Comparison of ENCODE assay signal across 8 cellular contexts in genomic region chr16:75550211-75550662, GRCh38. TPM values are rescaled to one million over a fixed set of nuclear protein-coding genes. Genes with fewer than 3 reads are reported as not detected.
DNase-seq lines count a peak whose midpoint lies in the region; ATAC-seq and TF ChIP-seq lines count a peak whose summit lies in the region.

No MANE protein-coding gene starts in this region.

- peaks cover 3% of the 10 kb centered on the region for H3K4me1 Mint-ChIP-seq in memory B cell

- H3K9me3 ChIP-seq in vagina = no peaks in the 10 kb centered on the region

- no peaks in the 10 kb centered on the region for H3K4me1 ChIP-seq in vagina

- H3K4me3 Mint-ChIP-seq in memory B cell = no peak overlapping the region

- H3K4me3 ChIP-seq in dorsolateral prefrontal cortex (peak overlapping the region in 16 of 59 donors; percentile 2 to 40 (median 14)), vagina (no peak overlapping the region)

- no peaks in the 10 kb centered on the region for H3K9me3 Mint-ChIP-seq in memory B cell

- ATAC-seq in GM18909 (IDR thresholded peaks at IDR 0.05; ENCODE audit: poor library complexity, unreplicated experiment) (peak; percentile 83), HG03095 (IDR thresholded peaks at IDR 0.05; ENCODE audit: unreplicated experiment) (peak; percentile 57), memory B cell (ENCODE audit: low read depth) (peak; percentile 91)

- no peaks in the 10 kb centered on the region for H3K36me3 Mint-ChIP-seq in memory B cell

- H3K36me3 ChIP-seq in vagina = no peaks in the 10 kb centered on the region

- H3K27me3 Mint-ChIP-seq in memory B cell = no peaks in the 10 kb centered on the region

- DNase-seq in COLO668 (lab: John Stamatoyannopoulos, UW; ENCODE audit: unreplicated experiment) = peak; percentile 4
- peak; percentile 20 for DNase-seq in RPMI7951 (ENCODE audit: low read depth)
- peak in 6 of 10 donors; percentile 40 to 74 (median 52) for DNase-seq in dorsolateral prefrontal cortex
- peak; percentile 19 to 38 for DNase-seq in memory B cell (ENCODE audit: low spot score in 2 of 2)
- DNase-seq in NCI-H146 (lab: John Stamatoyannopoulos, UW) = no peak
- DNase-seq in vagina (ENCODE audit: extremely low spot score in 2 of 2) = no peak

- H3K27me3 ChIP-seq in dorsolateral prefrontal cortex (no peaks in the 10 kb centered on the region), vagina (no peaks in the 10 kb centered on the region)

- TF ChIP-seq CTCF in dorsolateral prefrontal cortex (IDR thresholded peaks at IDR 0.05 in 54 of 56, conservative IDR thresholded peaks at IDR 0.05 in 2 of 56; ENCODE audit: low read depth in 1 of 56, partially characterized antibody in 56 of 56) (peak; percentile 35 to 77 (median 65)), vagina (IDR thresholded peaks at IDR 0.05) (peak in 1 of 3 experiments; percentile 17)

- TF ChIP-seq POLR2A in vagina (IDR thresholded peaks at IDR 0.05) = no peak

- intact Hi-C loops in dorsolateral prefrontal cortex (cut with DNase I) = loop anchor here (1.0 to 10.0 kb wide), 4 partner anchors 32 to 215 kb away; no protein-coding TSS in a partner anchor
- intact Hi-C loops in vagina (cut with DNase I) = no loop called here

- peak overlapping the region in 55 of 59 donors; percentile 2 to 85 (median 71) for H3K27ac ChIP-seq in dorsolateral prefrontal cortex
- H3K27ac ChIP-seq in vagina = no peak overlapping the region

- no peak overlapping the region for H3K27ac Mint-ChIP-seq in memory B cell

RNA-seq across cellular contexts. Expression of gene TMEM231, which starts 5.8 kb away (rescaled TPM):
- total RNA-seq in RPMI7951 (2014; rRNA removed; shearing (Covaris generic)) = 7.0 and 13.3 TPM in 2 replicates
- total RNA-seq in dorsolateral prefrontal cortex (10 to 100 TPM; 16.2 to 36.0 (median 24.0) TPM), vagina (6.9 TPM)

RNA-seq across cellular contexts. Expression of gene CHST5, which starts 14.3 kb away (rescaled TPM):
- not detected in 2 replicates for total RNA-seq in RPMI7951 (2014; rRNA removed; shearing (Covaris generic))
- total RNA-seq in dorsolateral prefrontal cortex (10 to 100 TPM in 1 of 120 experiments, 1 to 10 TPM in 119; 1.2 to 10.0 (median 4.2) TPM), vagina (not detected)

RNA-seq across cellular contexts. Expression of gene GABARAPL2, which starts 15.9 kb away (rescaled TPM):
- total RNA-seq in RPMI7951 (2014; rRNA removed; shearing (Covaris generic)) = 64.3 and 64.6 TPM in 2 replicates
- total RNA-seq in dorsolateral prefrontal cortex (100 to 1,000 TPM; 171 to 307 (median 259) TPM), vagina (86.4 TPM)

RNA-seq across cellular contexts. Expression of gene CHST6, which starts 55.0 kb away (rescaled TPM):
- total RNA-seq in RPMI7951 (2014; rRNA removed; shearing (Covaris generic)) = 0.96 and 1.3 TPM in 2 replicates
- 10 to 100 TPM in 93 of 120 experiments, 1 to 10 TPM in 27; 4.8 to 43.3 (median 16.5) TPM for total RNA-seq in dorsolateral prefrontal cortex
- 0.25 TPM for total RNA-seq in vagina

Comparison
In these comparisons a context has a peak if more than half of its experiments do, and no peak if none do; other contexts are left out.
1. DNase-seq: peak in COLO668 (single experiment), RPMI7951 (single experiment), dorsolateral prefrontal cortex (6 of 10) and memory B cell (2 of 2); none in NCI-H146 (single experiment) and vagina (0 of 2).
2. Peak in every context shown above with its lines, with median percentiles within 50 percentile points of each other: ATAC-seq.